In the genomic region with DNA sequence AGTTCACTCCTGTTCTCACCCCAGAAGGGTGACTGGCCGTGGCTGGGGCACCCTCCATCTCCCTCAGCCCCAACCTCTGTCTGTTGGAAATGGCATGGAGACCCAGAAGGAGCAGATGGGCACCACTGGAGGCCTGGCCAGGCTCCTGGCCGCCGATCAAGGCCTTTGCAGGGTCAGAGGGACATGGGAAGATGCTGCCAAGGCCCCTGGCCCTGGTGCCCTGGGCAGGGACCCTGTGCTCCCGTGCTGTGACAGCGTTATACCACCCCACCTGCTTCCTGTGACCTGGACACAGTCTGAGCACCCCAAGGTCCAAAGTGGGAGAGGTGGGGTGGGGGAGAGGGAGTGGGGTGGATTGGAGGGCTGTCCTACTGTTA, we compare ENCODE assay signal across 16 cellular contexts. TPM values are rescaled to one million over a fixed set of nuclear protein-coding genes. Genes with fewer than 3 reads are reported as not detected.
DNase-seq lines count a peak whose midpoint lies in the region; ATAC-seq lines count a peak whose summit lies in the region.
"Had no signal": no experiment of that assay in that cellular context is flagged by ENCODE, and none has a peak within 500 bp of the region (broad histone marks: within the 10 kb centered on the region; RNA-seq: fewer than 3 reads in every experiment).

No MANE protein-coding gene starts in this region.

- no peaks in the 10 kb centered on the region for H3K9me3 Mint-ChIP-seq in activated naive CD8-positive, alpha-beta T cell treated with anti-CD3 and anti-CD28 coated beads for 36 hours
- H3K9me3 Mint-ChIP-seq in activated naive CD8-positive, alpha-beta T cell treated with anti-CD3 and anti-CD28 coated beads, Interleukin-2, amount 50 U/mL, for 24 hours, result no peaks in the 10 kb centered on the region
- H3K9me3 Mint-ChIP-seq in dendritic cell treated with granulocyte-macrophage colony-stimulating factor and Interleukin-4, amounts not matched to agents 40 ng/mL and 50 ng/mL, for 4 days, result no peaks in the 10 kb centered on the region
- no peaks in the 10 kb centered on the region for H3K9me3 Mint-ChIP-seq in stimulated activated memory B cell treated with anti-CD40 and anti-IgM and Interleukin-4, amounts not matched to agents 10 μg/mL and 1 μg/mL and 100 μg/mL, for 72 hours

- no peak overlapping the region for H3K4me3 Mint-ChIP-seq in activated naive CD8-positive, alpha-beta T cell treated with anti-CD3 and anti-CD28 coated beads for 36 hours
- no peak overlapping the region for H3K4me3 Mint-ChIP-seq in activated naive CD8-positive, alpha-beta T cell treated with anti-CD3 and anti-CD28 coated beads, Interleukin-2, amount 50 U/mL, for 24 hours
- H3K4me3 Mint-ChIP-seq in dendritic cell treated with granulocyte-macrophage colony-stimulating factor and Interleukin-4, amounts not matched to agents 40 ng/mL and 50 ng/mL, for 4 days, result peak overlapping the region; percentile 39
- no peak overlapping the region for H3K4me3 Mint-ChIP-seq in stimulated activated memory B cell treated with anti-CD40 and anti-IgM and Interleukin-4, amounts not matched to agents 10 μg/mL and 1 μg/mL and 100 μg/mL, for 72 hours
- H3K4me3 Mint-ChIP-seq: activated naive CD8-positive, alpha-beta T cell had no signal

- ATAC-seq in activated naive CD8-positive, alpha-beta T cell treated with anti-CD3 and anti-CD28 coated beads, Interleukin-2, amount 50 U/mL, for 24 hours, result no peak
- no peak for ATAC-seq in stimulated activated memory B cell treated with anti-CD40 and anti-IgM and Interleukin-4, amounts not matched to agents 10 μg/mL and 1 μg/mL and 100 μg/mL, for 72 hours

- H3K36me3 ChIP-seq in KOPT-K1 (ENCODE audit: insufficient read depth, low read length), result peaks cover 23% of the 10 kb centered on the region; the same call in 1 of the 2 replicates

- H3K36me3 Mint-ChIP-seq in activated naive CD8-positive, alpha-beta T cell treated with anti-CD3 and anti-CD28 coated beads for 36 hours, result peaks cover 4% of the 10 kb centered on the region
- H3K36me3 Mint-ChIP-seq in activated naive CD8-positive, alpha-beta T cell treated with anti-CD3 and anti-CD28 coated beads, Interleukin-2, amount 50 U/mL, for 24 hours (ENCODE audit: low read depth), result peaks cover 7% of the 10 kb centered on the region
- H3K36me3 Mint-ChIP-seq in dendritic cell treated with granulocyte-macrophage colony-stimulating factor and Interleukin-4, amounts not matched to agents 40 ng/mL and 50 ng/mL, for 4 days (ENCODE audit: low read depth), result peaks cover 75% of the 10 kb centered on the region
- peaks cover 9% of the 10 kb centered on the region for H3K36me3 Mint-ChIP-seq in stimulated activated memory B cell treated with anti-CD40 and anti-IgM and Interleukin-4, amounts not matched to agents 10 μg/mL and 1 μg/mL and 100 μg/mL, for 72 hours
- H3K36me3 Mint-ChIP-seq: activated naive CD8-positive, alpha-beta T cell had no signal

- intact Hi-C loops in dendritic cell treated with granulocyte-macrophage colony-stimulating factor and Interleukin-4, amounts not matched to agents 40 ng/mL and 50 ng/mL, for 4 days (cut with micrococcal nuclease), result no loop called here

- H3K4me1 Mint-ChIP-seq in activated naive CD8-positive, alpha-beta T cell treated with anti-CD3 and anti-CD28 coated beads for 36 hours, result peaks cover 31% of the 10 kb centered on the region
- H3K4me1 Mint-ChIP-seq in activated naive CD8-positive, alpha-beta T cell treated with anti-CD3 and anti-CD28 coated beads, Interleukin-2, amount 50 U/mL, for 24 hours, result peaks cover 39% of the 10 kb centered on the region
- peaks cover 82% of the 10 kb centered on the region for H3K4me1 Mint-ChIP-seq in dendritic cell treated with granulocyte-macrophage colony-stimulating factor and Interleukin-4, amounts not matched to agents 40 ng/mL and 50 ng/mL, for 4 days (ENCODE audit: low read depth)
- H3K4me1 Mint-ChIP-seq in stimulated activated memory B cell treated with anti-CD40 and anti-IgM and Interleukin-4, amounts not matched to agents 10 μg/mL and 1 μg/mL and 100 μg/mL, for 72 hours, result peaks cover 63% of the 10 kb centered on the region

- no peak for DNase-seq in activated naive CD8-positive, alpha-beta T cell treated with anti-CD3 and anti-CD28 coated beads for 36 hours
- DNase-seq in activated naive CD8-positive, alpha-beta T cell treated with anti-CD3 and anti-CD28 coated beads, Interleukin-2, amount 50 U/mL, for 24 hours, result no peak
- no peak for DNase-seq in T1000 (lab: John Stamatoyannopoulos, UW)
- no peak for DNase-seq in NK-92 (lab: John Stamatoyannopoulos, UW; ENCODE audit: unreplicated experiment)
- no peak for DNase-seq in NCI-H226
- DNase-seq: activated CD4-positive, alpha-beta T cell treated with anti-CD3 and anti-CD28 coated beads for 1 hour; activated T-cell treated with anti-CD3 and anti-CD28 coated beads for 4 hours; effector CD4-positive, alpha-beta T cell; esophagus squamous epithelium; mesendoderm; NCI-H1694; SIG-M5 had no signal

- H3K27ac ChIP-seq in KOPT-K1 (ENCODE audit: low read depth, low read length, poor library complexity, severe bottlenecking), result peak overlapping the region; percentile 78

- H3K27ac Mint-ChIP-seq in activated naive CD8-positive, alpha-beta T cell treated with anti-CD3 and anti-CD28 coated beads for 36 hours, result peak overlapping the region; percentile 34
- no peak overlapping the region for H3K27ac Mint-ChIP-seq in activated naive CD8-positive, alpha-beta T cell treated with anti-CD3 and anti-CD28 coated beads, Interleukin-2, amount 50 U/mL, for 24 hours
- H3K27ac Mint-ChIP-seq in dendritic cell treated with granulocyte-macrophage colony-stimulating factor and Interleukin-4, amounts not matched to agents 40 ng/mL and 50 ng/mL, for 4 days, result no peak overlapping the region
- H3K27ac Mint-ChIP-seq in stimulated activated memory B cell treated with anti-CD40 and anti-IgM and Interleukin-4, amounts not matched to agents 10 μg/mL and 1 μg/mL and 100 μg/mL, for 72 hours, result peak overlapping the region; percentile 91
- H3K27ac Mint-ChIP-seq: activated naive CD8-positive, alpha-beta T cell had no signal

- H3K9me3 ChIP-seq in KOPT-K1 (ENCODE audit: insufficient read depth, low read length, poor library complexity, severe bottlenecking), result no peaks in the 10 kb centered on the region
- H3K9me3 ChIP-seq: esophagus squamous epithelium had no signal

- no peaks in the 10 kb centered on the region for H3K27me3 Mint-ChIP-seq in activated naive CD8-positive, alpha-beta T cell treated with anti-CD3 and anti-CD28 coated beads for 36 hours
- no peaks in the 10 kb centered on the region for H3K27me3 Mint-ChIP-seq in activated naive CD8-positive, alpha-beta T cell treated with anti-CD3 and anti-CD28 coated beads, Interleukin-2, amount 50 U/mL, for 24 hours
- peaks cover 7% of the 10 kb centered on the region for H3K27me3 Mint-ChIP-seq in dendritic cell treated with granulocyte-macrophage colony-stimulating factor and Interleukin-4, amounts not matched to agents 40 ng/mL and 50 ng/mL, for 4 days
- H3K27me3 Mint-ChIP-seq in stimulated activated memory B cell treated with anti-CD40 and anti-IgM and Interleukin-4, amounts not matched to agents 10 μg/mL and 1 μg/mL and 100 μg/mL, for 72 hours, result no peaks in the 10 kb centered on the region
- H3K27me3 Mint-ChIP-seq: activated naive CD8-positive, alpha-beta T cell had no signal

RNA-seq across cellular contexts. Expression of a gene that starts 3.5 kb away (rescaled TPM):
- total RNA-seq in activated naive CD8-positive, alpha-beta T cell treated with anti-CD3 and anti-CD28 coated beads for 36 hours, result 10 to 100 TPM; 67.8 TPM

RNA-seq across cellular contexts. Expression of a gene that starts 31.1 kb away (rescaled TPM):
- 1 to 10 TPM in 1 of 2 experiments, under 1 TPM in 1; 0.87 to 1.7 TPM for total RNA-seq in activated naive CD8-positive, alpha-beta T cell treated with anti-CD3 and anti-CD28 coated beads for 36 hours

Comparison
In these comparisons a context has a peak if more than half of its experiments do, and no peak if none do; other contexts are left out.
1. H3K27ac Mint-ChIP-seq: peak in activated naive CD8-positive, alpha-beta T cell treated with anti-CD3 and anti-CD28 coated beads for 36 hours (single experiment) and stimulated activated memory B cell treated with anti-CD40 and anti-IgM and Interleukin-4, amounts not matched to agents 10 μg/mL and 1 μg/mL and 100 μg/mL, for 72 hours (single experiment); none in activated naive CD8-positive, alpha-beta T cell treated with anti-CD3 and anti-CD28 coated beads, Interleukin-2, amount 50 U/mL, for 24 hours (single experiment) and dendritic cell treated with granulocyte-macrophage colony-stimulating factor and Interleukin-4, amounts not matched to agents 40 ng/mL and 50 ng/mL, for 4 days (single experiment).